Comparison of ENCODE assay signal across 8 cellular contexts in genomic region chr16:590165-590874, GRCh38. TPM values are rescaled to one million over a fixed set of nuclear protein-coding genes. Genes with fewer than 3 reads are reported as not detected.
A peak's percentile ranks its signal among the peaks of the same experiment; 100 is the strongest.
DNase-seq lines count a peak whose midpoint lies in the region; ATAC-seq and TF ChIP-seq lines count a peak whose summit lies in the region.

No MANE protein-coding gene starts in this region.

- CTCF ChIA-PET in Panc1 (lab: Charles Lee): interaction anchor here (1.0 kb wide), 1 partner anchor 20 kb away, joined by 3 read pairs; no protein-coding TSS in a partner anchor

- peak overlapping the region; percentile 81 for H3K4me2 ChIP-seq in osteoblast (ENCODE audit: insufficient read depth, low read length)

- H3K4me1 ChIP-seq in Panc1 (ENCODE audit: control insufficient read depth, insufficient read depth, low read length) (peaks cover 46% of the 10 kb centered on the region), osteoblast (ENCODE audit: insufficient read depth, low read length) (peaks cover 37% of the 10 kb centered on the region)

- peaks cover 19% of the 10 kb centered on the region for H3K4me1 Mint-ChIP-seq in activated CD4-positive, alpha-beta T cell treated with anti-CD3 and anti-CD28 coated beads, Interleukin-2, amount 10 ng/mL, durations not matched to agents 24 days and 14 days

- in situ Hi-C loops in Panc1 (cut with HindIII; ENCODE audit: low pct_unique_long_range_greater_than_20kb, low sequenced_read_pairs): no loop called here

- BruUV-seq in Panc1 (replicated peaks; lab: Mats Ljungman, UMichigan): no TSS peak

- peak; percentile 1; the same call in 1 of the 2 replicates for ATAC-seq in Panc1

- H2AFZ ChIP-seq in osteoblast (ENCODE audit: low read length): peak overlapping the region; percentile 59

- POLR2A ChIA-PET in Panc1 (lab: Charles Lee): no interaction called here

- H4K20me1 ChIP-seq in osteoblast (ENCODE audit: insufficient read depth, low read length): peaks cover 51% of the 10 kb centered on the region

- no peaks in the 10 kb centered on the region for H3K27me3 Mint-ChIP-seq in activated CD4-positive, alpha-beta T cell treated with anti-CD3 and anti-CD28 coated beads, Interleukin-2, amount 10 ng/mL, durations not matched to agents 24 days and 14 days

- H3K36me3 ChIP-seq in Panc1 (ENCODE audit: control insufficient read depth, insufficient read depth, low read length) (no peaks in the 10 kb centered on the region), osteoblast (ENCODE audit: insufficient read depth, low read length) (no peaks in the 10 kb centered on the region)

- H3K27me3 ChIP-seq in Panc1 (ENCODE audit: control insufficient read depth, insufficient read depth, low read length) (no peaks in the 10 kb centered on the region), osteoblast (ENCODE audit: insufficient read depth, low read length) (no peaks in the 10 kb centered on the region)

- H3K4me3 Mint-ChIP-seq in activated CD4-positive, alpha-beta T cell treated with anti-CD3 and anti-CD28 coated beads, Interleukin-2, amount 10 ng/mL, durations not matched to agents 24 days and 14 days: peak overlapping the region; percentile 92

- no peaks in the 10 kb centered on the region for H3K9me3 Mint-ChIP-seq in activated CD4-positive, alpha-beta T cell treated with anti-CD3 and anti-CD28 coated beads, Interleukin-2, amount 10 ng/mL, durations not matched to agents 24 days and 14 days

- peaks cover 65% of the 10 kb centered on the region for H3K79me2 ChIP-seq in osteoblast (ENCODE audit: insufficient read depth, low read length)

- TF ChIP-seq CTCF in Panc1 (IDR thresholded peaks at IDR 0.05): no peak
- no peak for TF ChIP-seq CTCF in epithelial cell of proximal tubule (conservative IDR thresholded peaks at IDR 0.05; ENCODE audit: low read depth, low read length)
- no peak for TF ChIP-seq CTCF in osteoblast (IDR thresholded peaks at IDR 0.05; ENCODE audit: extremely low read depth, low read depth, low read length)

- intact Hi-C loops in activated CD4-positive, alpha-beta T cell treated with anti-CD3 and anti-CD28 coated beads, Interleukin-2, amount 10 ng/mL, durations not matched to agents 24 days and 14 days (cut with micrococcal nuclease): no loop called here
- intact Hi-C loops in Panc1 (cut with micrococcal nuclease; ENCODE audit: unreplicated experiment): no loop called here

- H3K4me3 ChIP-seq in Panc1 (ENCODE audit: low read depth in 2 of 2, low read length in 2 of 2) (peak overlapping the region; percentile 65 to 78), epithelial cell of proximal tubule (ENCODE audit: low read depth, low read length) (peak overlapping the region; percentile 88), osteoblast (ENCODE audit: insufficient read depth, low read length) (peak overlapping the region; percentile 97)

- peak overlapping the region; percentile 79 for H3K27ac Mint-ChIP-seq in activated CD4-positive, alpha-beta T cell treated with anti-CD3 and anti-CD28 coated beads, Interleukin-2, amount 10 ng/mL, durations not matched to agents 24 days and 14 days

- H3K9me3 ChIP-seq in Panc1 (ENCODE audit: control insufficient read depth, insufficient read depth, low read depth, low read length): no peaks in the 10 kb centered on the region
- H3K9me3 ChIP-seq in osteoblast (ENCODE audit: low read depth, low read length): no peaks in the 10 kb centered on the region

- H3K36me3 Mint-ChIP-seq in activated CD4-positive, alpha-beta T cell treated with anti-CD3 and anti-CD28 coated beads, Interleukin-2, amount 10 ng/mL, durations not matched to agents 24 days and 14 days (ENCODE audit: low read depth): peaks cover 9% of the 10 kb centered on the region

- no peak for DNase-seq in activated CD4-positive, alpha-beta T cell treated with anti-CD3 and anti-CD28 coated beads, Interleukin-2, amount 10 ng/mL, durations not matched to agents 24 days and 14 days
- DNase-seq in activated CD4-positive, alpha-beta T cell treated with anti-CD3 and anti-CD28 coated beads, Interleukin-2, amount 50 U/mL, for 4 hours: no peak
- no peak for DNase-seq in Panc1 (ENCODE audit: low read depth, low spot score)
- DNase-seq in epithelial cell of proximal tubule (ENCODE audit: low read depth): no peak
- peak; percentile 93 for DNase-seq in osteoblast (ENCODE audit: insufficient read length, low spot score, missing footprints)
- DNase-seq in NCI-H1694 treated with DMSO at 0.1 percent for 48 hours (lab: John Stamatoyannopoulos, UW): no peak
- DNase-seq in cerebellar nuclear complex (lab: John Stamatoyannopoulos, UW): no peak
- no peak for DNase-seq in Kasumi-1 (lab: John Stamatoyannopoulos, UW)

- peak overlapping the region; percentile 20 for H3K27ac ChIP-seq in Panc1 (ENCODE audit: low read length)
- H3K27ac ChIP-seq in osteoblast (ENCODE audit: low read depth, low read length): peak overlapping the region; percentile 51

RNA-seq across cellular contexts. Expression of gene RAB40C, which starts 0.5 kb away (rescaled TPM):
- 12.5 and 16.5 TPM in 2 replicates for total RNA-seq in activated CD4-positive, alpha-beta T cell treated with anti-CD3 and anti-CD28 coated beads, Interleukin-2, amount 10 ng/mL, durations not matched to agents 24 days and 14 days
- total RNA-seq in Panc1 (2021; ENCODE audit: unreplicated experiment) (30.7 TPM), epithelial cell of proximal tubule (9.9 and 16.6 TPM in 2 replicates), osteoblast (11.2 and 13.3 TPM in 2 replicates)
- 44.4 TPM for polyA plus RNA-seq in Panc1 (2012; ENCODE audit: insufficient read length)

RNA-seq across cellular contexts. Expression of gene PIGQ, which starts 20.6 kb away (rescaled TPM):
- total RNA-seq in activated CD4-positive, alpha-beta T cell treated with anti-CD3 and anti-CD28 coated beads, Interleukin-2, amount 10 ng/mL, durations not matched to agents 24 days and 14 days: 43.2 and 50.3 TPM in 2 replicates
- total RNA-seq in Panc1 (2021; ENCODE audit: unreplicated experiment): 83.5 TPM
- 84.1 TPM for polyA plus RNA-seq in Panc1 (2012; ENCODE audit: insufficient read length)
- 45.3 and 60.9 TPM in 2 replicates for total RNA-seq in epithelial cell of proximal tubule
- 25.6 and 29.0 TPM in 2 replicates for total RNA-seq in osteoblast

RNA-seq across cellular contexts. Expression of gene NHLRC4, which starts 23.5 kb away (rescaled TPM):
- 1.1 TPM in 2 replicates for total RNA-seq in activated CD4-positive, alpha-beta T cell treated with anti-CD3 and anti-CD28 coated beads, Interleukin-2, amount 10 ng/mL, durations not matched to agents 24 days and 14 days
- total RNA-seq in Panc1 (2021; ENCODE audit: unreplicated experiment) (4.0 TPM), epithelial cell of proximal tubule (0.35 and 0.51 TPM in 2 replicates), osteoblast (1.2 and 2.2 TPM in 2 replicates)
- polyA plus RNA-seq in Panc1 (2012; ENCODE audit: insufficient read length): 5.2 TPM

RNA-seq across cellular contexts. Expression of gene PRR35, which starts 30.1 kb away (rescaled TPM):
- total RNA-seq in activated CD4-positive, alpha-beta T cell treated with anti-CD3 and anti-CD28 coated beads, Interleukin-2, amount 10 ng/mL, durations not matched to agents 24 days and 14 days: not detected in 2 replicates
- total RNA-seq in Panc1 (2021; ENCODE audit: unreplicated experiment) (2.2 TPM), epithelial cell of proximal tubule (not detected in 2 replicates), osteoblast (under 0.01 TPM in 1 of 2 replicates, not detected in the other)
- polyA plus RNA-seq in Panc1 (2012; ENCODE audit: insufficient read length): 3.9 TPM

RNA-seq across cellular contexts. Expression of gene WFIKKN1, which starts 40.5 kb away (rescaled TPM):
- total RNA-seq in activated CD4-positive, alpha-beta T cell treated with anti-CD3 and anti-CD28 coated beads, Interleukin-2, amount 10 ng/mL, durations not matched to agents 24 days and 14 days: 0.44 and 0.45 TPM in 2 replicates
- total RNA-seq in Panc1 (2021; ENCODE audit: unreplicated experiment): 2.0 TPM
- 2.1 TPM for polyA plus RNA-seq in Panc1 (2012; ENCODE audit: insufficient read length)
- total RNA-seq in epithelial cell of proximal tubule: 0.07 TPM in 1 of 2 replicates, not detected in the other
- under 0.01 and 0.36 TPM in 2 replicates for total RNA-seq in osteoblast
